In the genomic region with DNA sequence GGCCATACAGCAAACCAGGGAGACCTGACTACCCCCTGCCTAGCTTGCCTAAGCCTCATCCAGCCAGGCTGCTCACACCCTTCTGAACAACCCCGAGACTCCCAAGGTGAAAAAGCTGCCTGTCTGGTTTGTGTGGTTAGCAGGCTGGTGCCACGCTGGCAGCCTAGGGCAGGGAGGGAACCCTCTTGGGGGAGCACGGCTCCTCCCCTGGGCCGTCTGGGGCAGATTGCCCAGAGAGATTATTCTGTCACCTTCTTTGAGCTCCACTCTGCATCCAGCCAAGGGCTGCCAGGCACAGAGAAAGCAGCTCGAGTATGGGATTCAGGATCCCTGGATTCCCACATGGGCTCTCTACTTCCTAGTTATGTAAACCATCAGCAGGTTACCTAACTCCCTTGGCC, we compare ENCODE assay signal across 8 cellular contexts.
A peak's percentile ranks its signal among the peaks of the same experiment; 100 is the strongest.
DNase-seq lines count a peak whose midpoint lies in the region; TF ChIP-seq lines count a peak whose summit lies in the region.

No MANE protein-coding gene starts in this region.

- DNase-seq in DMS153 (lab: John Stamatoyannopoulos, UW), result peak; percentile 68
- peak; percentile 50 for DNase-seq in NCI-H2029 (lab: John Stamatoyannopoulos, UW)
- DNase-seq in activated gamma-delta T cell treated with anti-CD3 and anti-CD28 coated beads, Interleukin-2, amount 50 U/mL, for 16 hours (ENCODE audit: low read depth), result peak; percentile 7
- DNase-seq in medulla oblongata (ENCODE audit: extremely low spot score), result peak; percentile 20
- no peak for DNase-seq in NCI-H128 (lab: John Stamatoyannopoulos, UW; ENCODE audit: unreplicated experiment)
- no peak for DNase-seq in ecto neural progenitor cell (ENCODE audit: low spot score)
- DNase-seq in GM20000 (ENCODE audit: low spot score), result no peak
- DNase-seq in KG1 (lab: John Stamatoyannopoulos, UW), result no peak

- TF ChIP-seq CTCF in GM20000 (IDR thresholded peaks at IDR 0.05; ENCODE audit: extremely low read depth, missing control alignments), result no peak

Comparison
In these comparisons a context has a peak if more than half of its experiments do, and no peak if none do; other contexts are left out.
1. DNase-seq: peak in DMS153 (single experiment), NCI-H2029 (single experiment), activated gamma-delta T cell treated with anti-CD3 and anti-CD28 coated beads, Interleukin-2, amount 50 U/mL, for 16 hours (single experiment) and medulla oblongata (single experiment); none in NCI-H128 (single experiment), ecto neural progenitor cell (single experiment), GM20000 (single experiment) and KG1 (single experiment).